ENCODE assay signal across 8 cellular contexts in genomic region chr19:37251308-37252229, GRCh38. TPM values are rescaled to one million over a fixed set of nuclear protein-coding genes. Genes with fewer than 3 reads are reported as not detected.
A peak's percentile ranks its signal among the peaks of the same experiment; 100 is the strongest.
DNase-seq lines count a peak whose midpoint lies in the region; ATAC-seq, FAIRE-seq and TF ChIP-seq lines count a peak whose summit lies in the region.

No MANE protein-coding gene starts in this region.

- 45% methylated on average over 39 of the region's 39 CpGs for WGBS in A549 (ENCODE audit: missing lambda C conversion rate)
- 1 to 2% methylated on average over 39 of the region's 39 CpGs for WGBS in pancreas, 2 donors

- ATAC-seq in A549 (no peak; a peak in 1 of 6 replicates), pancreas (peak; percentile 95 to 99 (median 98)), HG03457 (IDR thresholded peaks at IDR 0.05; ENCODE audit: unreplicated experiment) (no peak), HG02981 (IDR thresholded peaks at IDR 0.05; ENCODE audit: unreplicated experiment) (no peak)

- H3K36me3 ChIP-seq in pancreas: no peaks in the 10 kb centered on the region

- POLR2A ChIA-PET in A549 (lab: Yijun Ruan, JAX): no interaction called here

- no peak for TF ChIP-seq EP300 in A549 (IDR thresholded peaks at IDR 0.05)

- no peak for TF ChIP-seq RAD21 in A549 (conservative IDR thresholded peaks at IDR 0.05 in 1 of 2, IDR thresholded peaks at IDR 0.05 in 1 of 2)

- intact Hi-C loops in pancreas (cut with DNase I): no loop called here

- no peak for TF ChIP-seq POLR2A in A549 (IDR thresholded peaks at IDR 0.05; ENCODE audit: low read length)

- H3K4me1 ChIP-seq in A549: no peaks in the 10 kb centered on the region
- H3K4me1 ChIP-seq in pancreas: no peaks in the 10 kb centered on the region

- H3K9me3 ChIP-seq in A549 (peaks cover 89% of the 10 kb centered on the region), pancreas (peaks cover 0 to 5% (median 0%) of the 10 kb centered on the region in 4 donors)

- CTCF ChIA-PET in A549 (lab: Yijun Ruan, JAX): no interaction called here

- FAIRE-seq in A549 (lab: Jason Lieb, UNC): no peak
- no peak for FAIRE-seq in GM19239 (lab: Jason Lieb, UNC)
- no peak for FAIRE-seq in pancreas (lab: Jason Lieb, UNC)

- H3K4me2 ChIP-seq in A549: no peak overlapping the region

- H3K27ac ChIP-seq in A549 (no peak overlapping the region), pancreas (no peak overlapping the region)

- H3K27me3 ChIP-seq in pancreas: no peaks in the 10 kb centered on the region

- TF ChIP-seq CTCF in A549 (IDR thresholded peaks at IDR 0.05): no peak
- TF ChIP-seq CTCF in pancreas (IDR thresholded peaks at IDR 0.05): no peak

- H3K4me3 ChIP-seq in A549: no peak overlapping the region
- peak overlapping the region in 3 of 4 donors; percentile 18 to 40 (median 39) for H3K4me3 ChIP-seq in pancreas

- DNase-seq in A549 (ENCODE audit: low read depth in 1 of 2, low spot score in 1 of 2): peak in 1 of 2 experiments; percentile 19
- DNase-seq in GM19239 (ENCODE audit: insufficient read length, low spot score): peak; percentile 6
- peak; percentile 98 for DNase-seq in NCI-H345 (lab: John Stamatoyannopoulos, UW)
- peak; percentile 0 for DNase-seq in activated T-helper 9 cell treated with anti-CD3 and anti-CD28 coated beads, Interleukin-2, amount 50 U/mL, for 16 hours (ENCODE audit: low read depth)
- DNase-seq in foreskin melanocyte: peak; percentile 59
- DNase-seq in pancreas: peak; percentile 54 to 75 (median 72)

TF ChIP-seq in A549, 52 proteins besides CTCF, POLR2A, EP300 and RAD21:
- TF ChIP-seq ZFP36 (IDR thresholded peaks at IDR 0.05; ENCODE audit: borderline replicate concordance, partially characterized antibody) (peak; percentile 94), FOSL2 (IDR thresholded peaks at IDR 0.05) (no peak), FOSL2 (CRISPR knock-in tag; IDR thresholded peaks at IDR 0.05) (no peak)

RNA-seq across cellular contexts. Expression of gene ZNF383, which starts 33.6 kb away (rescaled TPM):
- polyA plus RNA-seq in A549 (2011; rRNA removed) (13.0 and 13.1 TPM in 2 replicates), A549 (2017; fragmentation: RNase III; extraction: RNeasy Plus Mini Kit Qiagen cat#74134 plus additional on column Dnase treatment) (6.6 to 6.9 TPM (median 6.6 TPM) in 3 replicates), pancreas (1 to 10 TPM; 2.7 to 4.5 TPM)
- 2.5 and 3.5 TPM in 2 replicates for polyA plus RNA-seq in A549 (2012; cell fraction: cytosol; rRNA removed)
- polyA plus RNA-seq in A549 (2012; cell fraction: nucleus; rRNA removed): 3.8 and 4.5 TPM in 2 replicates
- 10.0 TPM in 2 replicates for polyA minus RNA-seq in A549 (2011; rRNA and poly(A)+ RNA removed)
- 1 to 10 TPM; 3.5 to 5.7 (median 4.1) TPM for total RNA-seq in pancreas

RNA-seq across cellular contexts. Expression of gene ZNF585B, which starts 41.2 kb away (rescaled TPM):
- polyA plus RNA-seq in A549 (2011; rRNA removed): 14.1 and 15.1 TPM in 2 replicates
- 5.6 and 6.1 TPM in 2 replicates for polyA plus RNA-seq in A549 (2012; cell fraction: cytosol; rRNA removed)
- polyA plus RNA-seq in A549 (2012; cell fraction: nucleus; rRNA removed): 2.9 and 4.4 TPM in 2 replicates
- 4.5 to 6.9 TPM (median 5.3 TPM) in 3 replicates for polyA plus RNA-seq in A549 (2017; fragmentation: RNase III; extraction: RNeasy Plus Mini Kit Qiagen cat#74134 plus additional on column Dnase treatment)
- polyA minus RNA-seq in A549 (2011; rRNA and poly(A)+ RNA removed): 18.1 and 19.0 TPM in 2 replicates
- total RNA-seq in pancreas: 10 to 100 TPM in 1 of 6 donors, 1 to 10 TPM in 5; 3.9 to 11.2 (median 5.5) TPM
- polyA plus RNA-seq in pancreas: 1 to 10 TPM; 4.0 to 6.7 TPM

Comparison
In these comparisons a context has a peak if more than half of its experiments do, and no peak if none do; other contexts are left out.
1. ATAC-seq: peak in pancreas (4 of 4); none in A549 (0 of 2), HG03457 (single experiment) and HG02981 (single experiment).